1 cellular context compared by ENCODE assay signal in the genomic region with DNA sequence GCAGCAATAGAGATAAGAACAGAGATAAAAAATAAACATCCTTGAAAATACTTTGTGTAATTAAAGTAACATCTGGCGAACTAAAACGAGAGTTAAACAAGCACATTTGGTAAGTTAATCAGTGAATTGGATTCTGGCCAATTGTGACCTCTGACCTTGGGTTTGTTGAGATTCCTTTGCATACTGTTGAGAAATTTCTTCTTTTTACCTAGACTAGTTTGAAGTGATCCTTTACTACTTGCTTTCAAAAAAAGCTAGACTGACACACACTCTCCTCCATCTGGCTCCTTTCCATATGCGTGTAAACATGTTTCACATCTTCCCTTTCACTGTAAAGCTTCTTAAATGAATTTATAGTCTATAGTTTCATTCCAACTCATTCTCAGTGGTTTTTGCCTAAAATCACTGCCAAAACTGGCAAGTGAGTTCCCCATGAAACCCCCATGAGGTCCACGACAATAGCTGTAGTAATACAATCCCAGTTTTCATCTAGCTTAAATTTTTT.
A peak's percentile ranks its signal among the peaks of the same experiment; 100 is the strongest.
TF ChIP-seq lines count a peak whose summit lies in the region.

No MANE protein-coding gene starts in this region.

TF ChIP-seq in GM12878, 131 proteins besides CTCF, POLR2A, EP300 and RAD21 (continued from another document and continues in another):
- TF ChIP-seq, protein P1, sequence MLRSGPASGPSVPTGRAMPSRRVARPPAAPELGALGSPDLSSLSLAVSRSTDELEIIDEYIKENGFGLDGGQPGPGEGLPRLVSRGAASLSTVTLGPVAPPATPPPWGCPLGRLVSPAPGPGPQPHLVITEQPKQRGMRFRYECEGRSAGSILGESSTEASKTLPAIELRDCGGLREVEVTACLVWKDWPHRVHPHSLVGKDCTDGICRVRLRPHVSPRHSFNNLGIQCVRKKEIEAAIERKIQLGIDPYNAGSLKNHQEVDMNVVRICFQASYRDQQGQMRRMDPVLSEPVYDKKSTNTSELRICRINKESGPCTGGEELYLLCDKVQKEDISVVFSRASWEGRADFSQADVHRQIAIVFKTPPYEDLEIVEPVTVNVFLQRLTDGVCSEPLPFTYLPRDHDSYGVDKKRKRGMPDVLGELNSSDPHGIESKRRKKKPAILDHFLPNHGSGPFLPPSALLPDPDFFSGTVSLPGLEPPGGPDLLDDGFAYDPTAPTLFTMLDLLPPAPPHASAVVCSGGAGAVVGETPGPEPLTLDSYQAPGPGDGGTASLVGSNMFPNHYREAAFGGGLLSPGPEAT (IDR thresholded peaks at IDR 0.05; ENCODE audit: low read depth), result peak; percentile 20; the same call in 1 of the 2 replicates
- TF ChIP-seq JUNB (IDR thresholded peaks at IDR 0.05) (peak; percentile 57), POU2F2 (IDR thresholded peaks at IDR 0.05; ENCODE audit: borderline replicate concordance, low read depth, low read length) (no peak), HCFC1 (IDR thresholded peaks at IDR 0.05; ENCODE audit: low read length) (no peak), SIX5 (IDR thresholded peaks at IDR 0.05; ENCODE audit: low read depth, low read length, severe bottlenecking) (no peak), TCF12 (IDR thresholded peaks at IDR 0.05; ENCODE audit: low read depth, low read length) (peak; percentile 31; the same call in 1 of the 2 replicates), NR2F1 (conservative IDR thresholded peaks at IDR 0.05) (peak; percentile 69), CBFB (IDR thresholded peaks at IDR 0.05; ENCODE audit: low read depth) (no peak), PML (IDR thresholded peaks at IDR 0.05; ENCODE audit: low read length) (no peak), YBX1 (IDR thresholded peaks at IDR 0.05) (no peak), BACH1 (IDR thresholded peaks at IDR 0.05; ENCODE audit: borderline replicate concordance) (no peak), RUNX3 (IDR thresholded peaks at IDR 0.05; ENCODE audit: low read length) (peak; percentile 92), HDAC2 (IDR thresholded peaks at IDR 0.05) (no peak), BRCA1 (IDR thresholded peaks at IDR 0.05; ENCODE audit: low read depth, low read length) (no peak), BCL11A (IDR thresholded peaks at IDR 0.05; ENCODE audit: low read depth, low read length) (peak; percentile 31; the same call in 1 of the 2 replicates), MYB (IDR thresholded peaks at IDR 0.05; ENCODE audit: borderline replicate concordance, low read depth, low read length) (no peak), KLF5 (IDR thresholded peaks at IDR 0.05; ENCODE audit: partially characterized antibody) (no peak), ZZZ3 (IDR thresholded peaks at IDR 0.05; ENCODE audit: control insufficient read depth, insufficient read length, low read depth) (no peak), EED (IDR thresholded peaks at IDR 0.05; ENCODE audit: low read depth) (peak; percentile 66; the same call in 1 of the 2 replicates), SUZ12 (IDR thresholded peaks at IDR 0.05; ENCODE audit: unreplicated experiment) (no peak), CEBPB (IDR thresholded peaks at IDR 0.05; ENCODE audit: borderline replicate concordance in 1 of 2, low read depth in 2 of 2, low read length in 2 of 2) (no peak), ASH2L (IDR thresholded peaks at IDR 0.05; ENCODE audit: borderline replicate concordance, low read depth) (no peak), IRF4 (IDR thresholded peaks at IDR 0.05; ENCODE audit: low read depth, low read length) (peak; percentile 34; the same call in 1 of the 2 replicates), GABPA (IDR thresholded peaks at IDR 0.05; ENCODE audit: low read depth) (no peak), SREBF1 (IDR thresholded peaks at IDR 0.05; ENCODE audit: low read length) (no peak), MTA3 (IDR thresholded peaks at IDR 0.05; ENCODE audit: borderline replicate concordance, low read length) (peak; percentile 59; the same call in 1 of the 2 replicates), NRF1 (conservative IDR thresholded peaks at IDR 0.05; ENCODE audit: low read depth, low read length) (no peak), BMI1 (IDR thresholded peaks at IDR 0.05; ENCODE audit: borderline replicate concordance) (no peak), MEF2B (IDR thresholded peaks at IDR 0.05; ENCODE audit: partially characterized antibody, poor library complexity, severe bottlenecking) (no peak)
- TF ChIP-seq, protein P2, sequence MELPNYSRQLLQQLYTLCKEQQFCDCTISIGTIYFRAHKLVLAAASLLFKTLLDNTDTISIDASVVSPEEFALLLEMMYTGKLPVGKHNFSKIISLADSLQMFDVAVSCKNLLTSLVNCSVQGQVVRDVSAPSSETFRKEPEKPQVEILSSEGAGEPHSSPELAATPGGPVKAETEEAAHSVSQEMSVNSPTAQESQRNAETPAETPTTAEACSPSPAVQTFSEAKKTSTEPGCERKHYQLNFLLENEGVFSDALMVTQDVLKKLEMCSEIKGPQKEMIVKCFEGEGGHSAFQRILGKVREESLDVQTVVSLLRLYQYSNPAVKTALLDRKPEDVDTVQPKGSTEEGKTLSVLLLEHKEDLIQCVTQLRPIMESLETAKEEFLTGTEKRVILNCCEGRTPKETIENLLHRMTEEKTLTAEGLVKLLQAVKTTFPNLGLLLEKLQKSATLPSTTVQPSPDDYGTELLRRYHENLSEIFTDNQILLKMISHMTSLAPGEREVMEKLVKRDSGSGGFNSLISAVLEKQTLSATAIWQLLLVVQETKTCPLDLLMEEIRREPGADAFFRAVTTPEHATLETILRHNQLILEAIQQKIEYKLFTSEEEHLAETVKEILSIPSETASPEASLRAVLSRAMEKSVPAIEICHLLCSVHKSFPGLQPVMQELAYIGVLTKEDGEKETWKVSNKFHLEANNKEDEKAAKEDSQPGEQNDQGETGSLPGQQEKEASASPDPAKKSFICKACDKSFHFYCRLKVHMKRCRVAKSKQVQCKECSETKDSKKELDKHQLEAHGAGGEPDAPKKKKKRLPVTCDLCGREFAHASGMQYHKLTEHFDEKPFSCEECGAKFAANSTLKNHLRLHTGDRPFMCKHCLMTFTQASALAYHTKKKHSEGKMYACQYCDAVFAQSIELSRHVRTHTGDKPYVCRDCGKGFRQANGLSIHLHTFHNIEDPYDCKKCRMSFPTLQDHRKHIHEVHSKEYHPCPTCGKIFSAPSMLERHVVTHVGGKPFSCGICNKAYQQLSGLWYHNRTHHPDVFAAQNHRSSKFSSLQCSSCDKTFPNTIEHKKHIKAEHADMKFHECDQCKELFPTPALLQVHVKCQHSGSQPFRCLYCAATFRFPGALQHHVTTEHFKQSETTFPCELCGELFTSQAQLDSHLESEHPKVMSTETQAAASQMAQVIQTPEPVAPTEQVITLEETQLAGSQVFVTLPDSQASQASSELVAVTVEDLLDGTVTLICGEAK (IDR thresholded peaks at IDR 0.05; ENCODE audit: borderline replicate concordance), result no peak
- TF ChIP-seq, protein P3, sequence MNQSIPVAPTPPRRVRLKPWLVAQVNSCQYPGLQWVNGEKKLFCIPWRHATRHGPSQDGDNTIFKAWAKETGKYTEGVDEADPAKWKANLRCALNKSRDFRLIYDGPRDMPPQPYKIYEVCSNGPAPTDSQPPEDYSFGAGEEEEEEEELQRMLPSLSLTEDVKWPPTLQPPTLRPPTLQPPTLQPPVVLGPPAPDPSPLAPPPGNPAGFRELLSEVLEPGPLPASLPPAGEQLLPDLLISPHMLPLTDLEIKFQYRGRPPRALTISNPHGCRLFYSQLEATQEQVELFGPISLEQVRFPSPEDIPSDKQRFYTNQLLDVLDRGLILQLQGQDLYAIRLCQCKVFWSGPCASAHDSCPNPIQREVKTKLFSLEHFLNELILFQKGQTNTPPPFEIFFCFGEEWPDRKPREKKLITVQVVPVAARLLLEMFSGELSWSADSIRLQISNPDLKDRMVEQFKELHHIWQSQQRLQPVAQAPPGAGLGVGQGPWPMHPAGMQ (IDR thresholded peaks at IDR 0.05; ENCODE audit: borderline replicate concordance), result no peak
- TF ChIP-seq, protein P4, sequence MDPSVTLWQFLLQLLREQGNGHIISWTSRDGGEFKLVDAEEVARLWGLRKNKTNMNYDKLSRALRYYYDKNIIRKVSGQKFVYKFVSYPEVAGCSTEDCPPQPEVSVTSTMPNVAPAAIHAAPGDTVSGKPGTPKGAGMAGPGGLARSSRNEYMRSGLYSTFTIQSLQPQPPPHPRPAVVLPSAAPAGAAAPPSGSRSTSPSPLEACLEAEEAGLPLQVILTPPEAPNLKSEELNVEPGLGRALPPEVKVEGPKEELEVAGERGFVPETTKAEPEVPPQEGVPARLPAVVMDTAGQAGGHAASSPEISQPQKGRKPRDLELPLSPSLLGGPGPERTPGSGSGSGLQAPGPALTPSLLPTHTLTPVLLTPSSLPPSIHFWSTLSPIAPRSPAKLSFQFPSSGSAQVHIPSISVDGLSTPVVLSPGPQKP (IDR thresholded peaks at IDR 0.05; ENCODE audit: low read depth, low read length), result no peak
- TF ChIP-seq, protein P5, sequence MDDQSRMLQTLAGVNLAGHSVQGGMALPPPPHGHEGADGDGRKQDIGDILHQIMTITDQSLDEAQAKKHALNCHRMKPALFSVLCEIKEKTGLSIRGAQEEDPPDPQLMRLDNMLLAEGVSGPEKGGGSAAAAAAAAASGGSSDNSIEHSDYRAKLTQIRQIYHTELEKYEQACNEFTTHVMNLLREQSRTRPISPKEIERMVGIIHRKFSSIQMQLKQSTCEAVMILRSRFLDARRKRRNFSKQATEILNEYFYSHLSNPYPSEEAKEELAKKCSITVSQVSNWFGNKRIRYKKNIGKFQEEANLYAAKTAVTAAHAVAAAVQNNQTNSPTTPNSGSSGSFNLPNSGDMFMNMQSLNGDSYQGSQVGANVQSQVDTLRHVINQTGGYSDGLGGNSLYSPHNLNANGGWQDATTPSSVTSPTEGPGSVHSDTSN (IDR thresholded peaks at IDR 0.05; ENCODE audit: insufficient replicate concordance, low read depth, low read length), result no peak
- TF ChIP-seq, protein P6, sequence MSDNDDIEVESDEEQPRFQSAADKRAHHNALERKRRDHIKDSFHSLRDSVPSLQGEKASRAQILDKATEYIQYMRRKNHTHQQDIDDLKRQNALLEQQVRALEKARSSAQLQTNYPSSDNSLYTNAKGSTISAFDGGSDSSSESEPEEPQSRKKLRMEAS (IDR thresholded peaks at IDR 0.05; ENCODE audit: low read depth, low read length), result no peak
- TF ChIP-seq, protein P7, sequence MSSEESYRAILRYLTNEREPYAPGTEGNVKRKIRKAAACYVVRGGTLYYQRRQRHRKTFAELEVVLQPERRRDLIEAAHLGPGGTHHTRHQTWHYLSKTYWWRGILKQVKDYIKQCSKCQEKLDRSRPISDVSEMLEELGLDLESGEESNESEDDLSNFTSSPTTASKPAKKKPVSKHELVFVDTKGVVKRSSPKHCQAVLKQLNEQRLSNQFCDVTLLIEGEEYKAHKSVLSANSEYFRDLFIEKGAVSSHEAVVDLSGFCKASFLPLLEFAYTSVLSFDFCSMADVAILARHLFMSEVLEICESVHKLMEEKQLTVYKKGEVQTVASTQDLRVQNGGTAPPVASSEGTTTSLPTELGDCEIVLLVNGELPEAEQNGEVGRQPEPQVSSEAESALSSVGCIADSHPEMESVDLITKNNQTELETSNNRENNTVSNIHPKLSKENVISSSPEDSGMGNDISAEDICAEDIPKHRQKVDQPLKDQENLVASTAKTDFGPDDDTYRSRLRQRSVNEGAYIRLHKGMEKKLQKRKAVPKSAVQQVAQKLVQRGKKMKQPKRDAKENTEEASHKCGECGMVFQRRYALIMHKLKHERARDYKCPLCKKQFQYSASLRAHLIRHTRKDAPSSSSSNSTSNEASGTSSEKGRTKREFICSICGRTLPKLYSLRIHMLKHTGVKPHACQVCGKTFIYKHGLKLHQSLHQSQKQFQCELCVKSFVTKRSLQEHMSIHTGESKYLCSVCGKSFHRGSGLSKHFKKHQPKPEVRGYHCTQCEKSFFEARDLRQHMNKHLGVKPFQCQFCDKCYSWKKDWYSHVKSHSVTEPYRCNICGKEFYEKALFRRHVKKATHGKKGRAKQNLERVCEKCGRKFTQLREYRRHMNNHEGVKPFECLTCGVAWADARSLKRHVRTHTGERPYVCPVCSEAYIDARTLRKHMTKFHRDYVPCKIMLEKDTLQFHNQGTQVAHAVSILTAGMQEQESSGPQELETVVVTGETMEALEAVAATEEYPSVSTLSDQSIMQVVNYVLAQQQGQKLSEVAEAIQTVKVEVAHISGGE (CRISPR knock-in tag; IDR thresholded peaks at IDR 0.05), result no peak
- TF ChIP-seq, protein P8, sequence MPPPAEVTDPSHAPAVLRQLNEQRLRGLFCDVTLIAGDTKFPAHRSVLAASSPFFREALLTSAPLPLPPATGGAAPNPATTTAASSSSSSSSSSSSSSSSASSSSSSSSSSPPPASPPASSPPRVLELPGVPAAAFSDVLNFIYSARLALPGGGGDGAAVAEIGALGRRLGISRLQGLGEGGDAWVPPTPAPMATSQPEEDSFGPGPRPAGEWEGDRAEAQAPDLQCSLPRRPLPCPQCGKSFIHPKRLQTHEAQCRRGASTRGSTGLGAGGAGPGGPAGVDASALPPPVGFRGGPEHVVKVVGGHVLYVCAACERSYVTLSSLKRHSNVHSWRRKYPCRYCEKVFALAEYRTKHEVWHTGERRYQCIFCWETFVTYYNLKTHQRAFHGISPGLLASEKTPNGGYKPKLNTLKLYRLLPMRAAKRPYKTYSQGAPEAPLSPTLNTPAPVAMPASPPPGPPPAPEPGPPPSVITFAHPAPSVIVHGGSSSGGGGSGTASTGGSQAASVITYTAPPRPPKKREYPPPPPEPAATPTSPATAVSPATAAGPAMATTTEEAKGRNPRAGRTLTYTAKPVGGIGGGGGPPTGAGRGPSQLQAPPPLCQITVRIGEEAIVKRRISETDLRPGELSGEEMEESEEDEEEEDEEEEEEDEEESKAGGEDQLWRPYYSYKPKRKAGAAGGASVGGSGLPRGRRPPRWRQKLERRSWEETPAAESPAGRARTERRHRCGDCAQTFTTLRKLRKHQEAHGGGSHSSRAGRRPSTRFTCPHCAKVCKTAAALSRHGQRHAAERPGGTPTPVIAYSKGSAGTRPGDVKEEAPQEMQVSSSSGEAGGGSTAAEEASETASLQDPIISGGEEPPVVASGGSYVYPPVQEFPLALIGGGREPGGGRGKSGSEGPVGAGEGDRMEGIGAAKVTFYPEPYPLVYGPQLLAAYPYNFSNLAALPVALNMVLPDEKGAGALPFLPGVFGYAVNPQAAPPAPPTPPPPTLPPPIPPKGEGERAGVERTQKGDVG (CRISPR knock-in tag; IDR thresholded peaks at IDR 0.05), result no peak
- TF ChIP-seq, protein P9, sequence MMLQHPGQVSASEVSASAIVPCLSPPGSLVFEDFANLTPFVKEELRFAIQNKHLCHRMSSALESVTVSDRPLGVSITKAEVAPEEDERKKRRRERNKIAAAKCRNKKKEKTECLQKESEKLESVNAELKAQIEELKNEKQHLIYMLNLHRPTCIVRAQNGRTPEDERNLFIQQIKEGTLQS (IDR thresholded peaks at IDR 0.05; ENCODE audit: borderline replicate concordance, extremely low read depth, low read depth, low read length), result no peak
- TF ChIP-seq, protein P10, sequence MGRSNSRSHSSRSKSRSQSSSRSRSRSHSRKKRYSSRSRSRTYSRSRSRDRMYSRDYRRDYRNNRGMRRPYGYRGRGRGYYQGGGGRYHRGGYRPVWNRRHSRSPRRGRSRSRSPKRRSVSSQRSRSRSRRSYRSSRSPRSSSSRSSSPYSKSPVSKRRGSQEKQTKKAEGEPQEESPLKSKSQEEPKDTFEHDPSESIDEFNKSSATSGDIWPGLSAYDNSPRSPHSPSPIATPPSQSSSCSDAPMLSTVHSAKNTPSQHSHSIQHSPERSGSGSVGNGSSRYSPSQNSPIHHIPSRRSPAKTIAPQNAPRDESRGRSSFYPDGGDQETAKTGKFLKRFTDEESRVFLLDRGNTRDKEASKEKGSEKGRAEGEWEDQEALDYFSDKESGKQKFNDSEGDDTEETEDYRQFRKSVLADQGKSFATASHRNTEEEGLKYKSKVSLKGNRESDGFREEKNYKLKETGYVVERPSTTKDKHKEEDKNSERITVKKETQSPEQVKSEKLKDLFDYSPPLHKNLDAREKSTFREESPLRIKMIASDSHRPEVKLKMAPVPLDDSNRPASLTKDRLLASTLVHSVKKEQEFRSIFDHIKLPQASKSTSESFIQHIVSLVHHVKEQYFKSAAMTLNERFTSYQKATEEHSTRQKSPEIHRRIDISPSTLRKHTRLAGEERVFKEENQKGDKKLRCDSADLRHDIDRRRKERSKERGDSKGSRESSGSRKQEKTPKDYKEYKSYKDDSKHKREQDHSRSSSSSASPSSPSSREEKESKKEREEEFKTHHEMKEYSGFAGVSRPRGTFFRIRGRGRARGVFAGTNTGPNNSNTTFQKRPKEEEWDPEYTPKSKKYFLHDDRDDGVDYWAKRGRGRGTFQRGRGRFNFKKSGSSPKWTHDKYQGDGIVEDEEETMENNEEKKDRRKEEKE (IDR thresholded peaks at IDR 0.05), result no peak
